Comparison of ENCODE assay signal across 8 cellular contexts in the genomic region with DNA sequence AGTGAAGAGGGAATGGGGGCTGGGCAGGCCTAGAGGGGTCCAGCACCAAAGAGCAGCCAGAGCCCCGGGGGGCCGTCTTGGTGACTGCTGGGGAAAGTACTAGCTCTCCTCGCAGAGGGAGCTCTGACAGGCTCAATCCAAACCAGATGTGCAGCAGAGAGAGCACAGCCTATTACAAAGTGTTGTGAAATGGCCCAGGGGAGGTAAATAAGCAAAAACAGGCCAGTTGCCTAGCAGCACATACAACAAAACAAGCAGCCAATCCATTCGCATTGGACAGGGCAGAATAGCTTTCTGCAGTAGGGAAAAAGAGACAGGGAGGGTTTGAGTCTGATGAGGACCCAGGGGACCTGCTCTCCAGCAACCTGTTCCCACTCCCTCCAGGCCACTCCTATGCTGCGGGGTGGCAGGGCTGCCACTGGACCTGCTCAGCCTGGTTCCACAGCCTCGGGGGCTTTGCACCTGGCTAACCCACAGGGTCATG.
DNase-seq lines count a peak whose midpoint lies in the region; ATAC-seq and TF ChIP-seq lines count a peak whose summit lies in the region.

No MANE protein-coding gene starts in this region.

- H3K4me1 Mint-ChIP-seq in endodermal cell, result peaks cover 29% of the 10 kb centered on the region
- H3K4me1 Mint-ChIP-seq in activated CD4-positive, alpha-beta T cell treated with anti-CD3 and anti-CD28 coated beads, Interleukin-2, amount 10 ng/mL, durations not matched to agents 7 days and 5 days, result peaks cover 12% of the 10 kb centered on the region

- DNase-seq in AG20443 (ENCODE audit: low spot score) (peak; percentile 95), NCI-H2029 treated with DMSO at 0.1 percent for 48 hours (lab: John Stamatoyannopoulos, UW) (peak; percentile 74), endodermal cell (peak; percentile 74), NCI-H128 (lab: John Stamatoyannopoulos, UW; ENCODE audit: unreplicated experiment) (no peak), occipital lobe (lab: John Stamatoyannopoulos, UW) (no peak)
- DNase-seq in activated CD4-positive, alpha-beta T cell treated with anti-CD3 and anti-CD28 coated beads, Interleukin-2, amount 10 ng/mL, durations not matched to agents 7 days and 5 days, result no peak

- H3K9me3 ChIP-seq in endodermal cell (ENCODE audit: control insufficient read depth, low read length) (no peaks in the 10 kb centered on the region), muscle layer of colon (ENCODE audit: low read length) (no peaks in the 10 kb centered on the region)

- WGBS in endodermal cell (ENCODE audit: insufficient coverage in 1 of 2, insufficient read length in 1 of 2), 2 experiments, result 43 to 71% methylated on average over 3 to 6 of the region's 6 CpGs

- no peak for TF ChIP-seq CTCF in endodermal cell (conservative IDR thresholded peaks at IDR 0.05)

- H3K4me3 Mint-ChIP-seq in endodermal cell, result no peak overlapping the region
- no peak overlapping the region for H3K4me3 Mint-ChIP-seq in activated CD4-positive, alpha-beta T cell treated with anti-CD3 and anti-CD28 coated beads, Interleukin-2, amount 10 ng/mL, durations not matched to agents 7 days and 5 days

- peak overlapping the region; percentile 19 for H3K27ac Mint-ChIP-seq in endodermal cell
- no peak overlapping the region for H3K27ac Mint-ChIP-seq in activated CD4-positive, alpha-beta T cell treated with anti-CD3 and anti-CD28 coated beads, Interleukin-2, amount 10 ng/mL, durations not matched to agents 7 days and 5 days

- POLR2A ChIA-PET in activated CD4-positive, alpha-beta T cell treated with anti-CD3 and anti-CD28 coated beads, Interleukin-2, amount 10 ng/mL, durations not matched to agents 7 days and 5 days (lab: Charles Lee), result no interaction called here

- H3K27me3 Mint-ChIP-seq in endodermal cell (ENCODE audit: insufficient read depth), result peaks cover 2% of the 10 kb centered on the region
- peaks cover 2% of the 10 kb centered on the region for H3K27me3 Mint-ChIP-seq in activated CD4-positive, alpha-beta T cell treated with anti-CD3 and anti-CD28 coated beads, Interleukin-2, amount 10 ng/mL, durations not matched to agents 7 days and 5 days

- H3K9me3 Mint-ChIP-seq in endodermal cell, result no peaks in the 10 kb centered on the region
- no peaks in the 10 kb centered on the region for H3K9me3 Mint-ChIP-seq in activated CD4-positive, alpha-beta T cell treated with anti-CD3 and anti-CD28 coated beads, Interleukin-2, amount 10 ng/mL, durations not matched to agents 7 days and 5 days

- no peak overlapping the region for H3K4me3 ChIP-seq in endodermal cell (ENCODE audit: low read length)
- H3K4me3 ChIP-seq in muscle layer of colon (ENCODE audit: low read depth in 1 of 2, low read length in 2 of 2), result no peak overlapping the region

- no peaks in the 10 kb centered on the region for H3K27me3 ChIP-seq in endodermal cell (ENCODE audit: control insufficient read depth, insufficient read depth, low read length, poor library complexity, severe bottlenecking)
- H3K27me3 ChIP-seq in muscle layer of colon (ENCODE audit: control insufficient read depth in 1 of 2, insufficient read depth in 2 of 2, low read length in 2 of 2), result no peaks in the 10 kb centered on the region

- H3K4me1 ChIP-seq in endodermal cell (ENCODE audit: control insufficient read depth, insufficient read depth, low read length) (peaks cover 3% of the 10 kb centered on the region), muscle layer of colon (ENCODE audit: insufficient read depth, low read length) (peaks cover 34% of the 10 kb centered on the region)

- H3K9ac ChIP-seq in endodermal cell (ENCODE audit: extremely low read depth, low read length, poor library complexity, severe bottlenecking), result no peak overlapping the region
- no peak overlapping the region for H3K9ac ChIP-seq in muscle layer of colon (ENCODE audit: low read length)

- CTCF ChIA-PET in activated CD4-positive, alpha-beta T cell treated with anti-CD3 and anti-CD28 coated beads, Interleukin-2, amount 10 ng/mL, durations not matched to agents 7 days and 5 days (lab: Charles Lee), result interaction anchor here (0.6 kb wide), 1 partner anchor 14 kb away, joined by 3 read pairs; no protein-coding TSS in a partner anchor

- ATAC-seq in GM18909 (IDR thresholded peaks at IDR 0.05; ENCODE audit: poor library complexity, unreplicated experiment), result no peak

- H3K36me3 Mint-ChIP-seq in endodermal cell (ENCODE audit: low read depth), result no peaks in the 10 kb centered on the region
- H3K36me3 Mint-ChIP-seq in activated CD4-positive, alpha-beta T cell treated with anti-CD3 and anti-CD28 coated beads, Interleukin-2, amount 10 ng/mL, durations not matched to agents 7 days and 5 days (ENCODE audit: low read depth), result peaks cover 2% of the 10 kb centered on the region

- H3K36me3 ChIP-seq in endodermal cell (ENCODE audit: control insufficient read depth, insufficient read depth, low read length) (no peaks in the 10 kb centered on the region), muscle layer of colon (ENCODE audit: insufficient read depth, low read length) (no peaks in the 10 kb centered on the region)

- H3K27ac ChIP-seq in endodermal cell (ENCODE audit: low read depth, low read length) (no peak overlapping the region), muscle layer of colon (ENCODE audit: low read depth, low read length) (peak overlapping the region; percentile 66)

Comparison
In these comparisons a context has a peak if more than half of its experiments do, and no peak if none do; other contexts are left out.
1. DNase-seq: peak in AG20443 (single experiment), NCI-H2029 treated with DMSO at 0.1 percent for 48 hours (single experiment) and endodermal cell (single experiment); none in activated CD4-positive, alpha-beta T cell treated with anti-CD3 and anti-CD28 coated beads, Interleukin-2, amount 10 ng/mL, durations not matched to agents 7 days and 5 days (single experiment), NCI-H128 (single experiment) and occipital lobe (single experiment).